Comparison of ENCODE assay signal across 7 cellular contexts in genomic region chr2:239060676-239061075, GRCh38.
"Had no signal": no experiment of that assay in that cellular context is flagged by ENCODE, and none has a peak within 500 bp of the region (broad histone marks: within the 10 kb centered on the region; RNA-seq: fewer than 3 reads in every experiment).

No MANE protein-coding gene starts in this region.

- ATAC-seq: HCT116 had no signal

- H3K9me3 ChIP-seq: HAP-1 had no signal

- H3K9me3 Mint-ChIP-seq: HFFc6, IgD-negative memory B cell had no signal

- H3K27ac Mint-ChIP-seq: HFFc6, IgD-negative memory B cell had no signal

- H3K4me2 ChIP-seq: KMS-11 had no signal

- H3K27ac ChIP-seq: KMS-11 had no signal

- H3K4me1 Mint-ChIP-seq: IgD-negative memory B cell had no signal

- H3K27me3 Mint-ChIP-seq: IgD-negative memory B cell had no signal

- H3K4me1 ChIP-seq: HAP-1 had no signal

- DNase-seq: GOT3, HFFc6, KBM-7 had no signal

- H3K4me3 Mint-ChIP-seq: HFFc6, IgD-negative memory B cell had no signal

- H3K36me3 ChIP-seq: HAP-1 had no signal

- H3K9ac ChIP-seq: KMS-11 had no signal

- H3K4me3 ChIP-seq: HAP-1 had no signal
